Comparison of ENCODE assay signal across 1 cellular context in genomic region chr2:190648289-190649034, GRCh38.
A peak's percentile ranks its signal among the peaks of the same experiment; 100 is the strongest.
TF ChIP-seq lines count a peak whose summit lies in the region.

No MANE protein-coding gene starts in this region.

TF ChIP-seq in HEK293, 187 proteins besides CTCF, POLR2A, EP300 and RAD21 (continued from another document):
- TF ChIP-seq ZNF18 (tag by site-specific recombination; IDR thresholded peaks at IDR 0.05) (peak; percentile 71), GLIS1 (tag by site-specific recombination; IDR thresholded peaks at IDR 0.05) (peak; percentile 49), ZBTB10 (tag by site-specific recombination; IDR thresholded peaks at IDR 0.05) (0 out of 2 replicates have a peak, but pooled peaks have one; percentile 19), PATZ1 (tag by site-specific recombination; IDR thresholded peaks at IDR 0.05) (peak; percentile 73), GLIS2 (tag by site-specific recombination; IDR thresholded peaks at IDR 0.05) (peak; percentile 79; the same call in 1 of the 2 replicates), ZNF398 (tag by site-specific recombination; IDR thresholded peaks at IDR 0.05) (peak; percentile 60), ZNF2 (tag by site-specific recombination; IDR thresholded peaks at IDR 0.05) (0 out of 2 replicates have a peak, but pooled peaks have one; percentile 31), KLF9 (tag by site-specific recombination; IDR thresholded peaks at IDR 0.05; ENCODE audit: low read depth) (peak; percentile 51), SP7 (tag by site-specific recombination; IDR thresholded peaks at IDR 0.05) (peak; percentile 33; the same call in 1 of the 2 replicates), ZIC2 (tag by site-specific recombination; IDR thresholded peaks at IDR 0.05) (peak; percentile 63), ZNF664 (tag by site-specific recombination; IDR thresholded peaks at IDR 0.05) (no peak), ZNF341 (tag by site-specific recombination; IDR thresholded peaks at IDR 0.05; ENCODE audit: low read depth) (peak; percentile 52), ZBTB44 (tag by site-specific recombination; IDR thresholded peaks at IDR 0.05) (no peak), ZFHX2 (tag by site-specific recombination; conservative IDR thresholded peaks at IDR 0.05) (peak; percentile 86), SP2 (tag by site-specific recombination; IDR thresholded peaks at IDR 0.05) (peak; percentile 49), ZNF76 (tag by site-specific recombination; IDR thresholded peaks at IDR 0.05; ENCODE audit: borderline replicate concordance, low read depth) (peak; percentile 71), PRDM10 (tag by site-specific recombination; IDR thresholded peaks at IDR 0.05) (peak; percentile 95), ZNF23 (tag by site-specific recombination; IDR thresholded peaks at IDR 0.05; ENCODE audit: borderline replicate concordance) (no peak), ZNF561 (tag by site-specific recombination; IDR thresholded peaks at IDR 0.05; ENCODE audit: borderline replicate concordance) (peak; percentile 35; the same call in 1 of the 2 replicates), ZNF335 (tag by site-specific recombination; conservative IDR thresholded peaks at IDR 0.05) (peak; percentile 77), ZNF768 (tag by site-specific recombination; IDR thresholded peaks at IDR 0.05) (no peak), SP3 (tag by site-specific recombination; IDR thresholded peaks at IDR 0.05) (peak; percentile 48), KLF1 (tag by site-specific recombination; IDR thresholded peaks at IDR 0.05) (peak; percentile 26; the same call in 1 of the 2 replicates), ZEB2 (tag by site-specific recombination; IDR thresholded peaks at IDR 0.05) (peak; percentile 75), ZNF354C (tag by site-specific recombination; IDR thresholded peaks at IDR 0.05; ENCODE audit: borderline replicate concordance, low read depth) (no peak), ZBTB17 (tag by site-specific recombination; IDR thresholded peaks at IDR 0.05) (0 out of 2 replicates have a peak, but pooled peaks have one; percentile 16), ZNF366 (tag by site-specific recombination; conservative IDR thresholded peaks at IDR 0.05) (peak; percentile 71), IKZF3 (tag by site-specific recombination; IDR thresholded peaks at IDR 0.05) (peak; percentile 54; the same call in 1 of the 2 replicates), ZBTB20 (tag by site-specific recombination; IDR thresholded peaks at IDR 0.05) (peak; percentile 39; the same call in 1 of the 2 replicates), ZNF362 (tag by site-specific recombination; IDR thresholded peaks at IDR 0.05) (peak; percentile 95), ZNF776 (tag by site-specific recombination; IDR thresholded peaks at IDR 0.05; ENCODE audit: borderline replicate concordance) (no peak), ZNF560 (tag by site-specific recombination; IDR thresholded peaks at IDR 0.05; ENCODE audit: borderline replicate concordance) (no peak), ZNF510 (tag by site-specific recombination; IDR thresholded peaks at IDR 0.05; ENCODE audit: insufficient replicate concordance) (no peak), ZNF266 (tag by site-specific recombination; IDR thresholded peaks at IDR 0.05; ENCODE audit: low read depth) (no peak), ZNF600 (tag by site-specific recombination; IDR thresholded peaks at IDR 0.05) (peak; percentile 17; the same call in 1 of the 2 replicates), ZBTB8A (tag by site-specific recombination; IDR thresholded peaks at IDR 0.05) (peak; percentile 75), ZNF660 (tag by site-specific recombination; IDR thresholded peaks at IDR 0.05) (0 out of 2 replicates have a peak, but pooled peaks have one; percentile 17), KLF8 (tag by site-specific recombination; IDR thresholded peaks at IDR 0.05) (peak; percentile 78)
